ENCODE assay signal across 19 cellular contexts in genomic region chr12:26689281-26689841, GRCh38.
DNase-seq lines count a peak whose midpoint lies in the region; ATAC-seq and TF ChIP-seq lines count a peak whose summit lies in the region.
"Had no signal": no experiment of that assay in that cellular context is flagged by ENCODE, and none has a peak within 500 bp of the region (broad histone marks: within the 10 kb centered on the region; RNA-seq: fewer than 3 reads in every experiment).

No MANE protein-coding gene starts in this region.

- H3K36me3 Mint-ChIP-seq in endothelial cell (ENCODE audit: low read depth, unreplicated experiment) = peaks cover 14% of the 10 kb centered on the region

- H3K27ac ChIP-seq in Panc1 (ENCODE audit: low read length) (peak overlapping the region; percentile 96), right lobe of liver (no peak overlapping the region), SK-N-SH (ENCODE audit: low read depth in 2 of 2, low read length in 1 of 2) (no peak overlapping the region)
- H3K27ac ChIP-seq: 22Rv1, C4-2B had no signal

- no peaks in the 10 kb centered on the region for H3K9me3 Mint-ChIP-seq in endothelial cell (ENCODE audit: unreplicated experiment)

- in situ Hi-C loops in Panc1 (cut with HindIII; ENCODE audit: low pct_unique_long_range_greater_than_20kb, low sequenced_read_pairs) = no loop called here

- DNase-seq in DMS53 (lab: John Stamatoyannopoulos, UW) (peak; percentile 40), DMS53 treated with DMSO at 0.1 percent for 48 hours (lab: John Stamatoyannopoulos, UW; ENCODE audit: unreplicated experiment) (no peak), Panc1 (ENCODE audit: low read depth, low spot score) (no peak), endothelial cell (ENCODE audit: low spot score) (no peak), right lobe of liver (no peak), T1000 (lab: John Stamatoyannopoulos, UW) (no peak), SK-N-SH (no peak)
- DNase-seq: AML-193, DMS79 treated with DMSO at 0.1 percent for 48 hours, NCI-H1092 treated with DMSO at 0.1 percent for 48 hours, NCI-H2081, NCI-H2227 treated with DMSO at 0.1 percent for 48 hours, NCI-H510A treated with DMSO at 0.1 percent for 48 hours, NCI-H774, PC-3 had no signal

- intact Hi-C loops in Panc1 (cut with micrococcal nuclease; ENCODE audit: unreplicated experiment) = no loop called here
- intact Hi-C loops in right lobe of liver (cut with DNase I) = no loop called here

- no peak overlapping the region for H3K9ac ChIP-seq in SK-N-SH

- H3K4me1 ChIP-seq in Panc1 (ENCODE audit: control insufficient read depth, insufficient read depth, low read length) = peaks cover 43% of the 10 kb centered on the region
- peaks cover 0 to 3% (median 0%) of the 10 kb centered on the region in 4 donors for H3K4me1 ChIP-seq in right lobe of liver
- H3K4me1 ChIP-seq in SK-N-SH (ENCODE audit: control insufficient read depth in 1 of 2, insufficient read depth in 2 of 2, low read depth in 1 of 2, low read length in 1 of 2) = peaks cover 2 to 20% of the 10 kb centered on the region in 2 experiments; a peak in 2 of 4 replicates

- H2AFZ ChIP-seq in SK-N-SH (ENCODE audit: low read depth) = no peak overlapping the region

- TF ChIP-seq POLR2A in right lobe of liver (IDR thresholded peaks at IDR 0.05) = no peak

- no TSS peak for BruUV-seq in Panc1 (replicated peaks; lab: Mats Ljungman, UMichigan)

- H3K4me3 ChIP-seq in Panc1 (ENCODE audit: low read depth in 2 of 2, low read length in 2 of 2) (no peak overlapping the region), right lobe of liver (no peak overlapping the region), SK-N-SH (ENCODE audit: low read depth in 2 of 2, low read length in 1 of 2) (no peak overlapping the region)

- H3K36me3 ChIP-seq in Panc1 (ENCODE audit: control insufficient read depth, insufficient read depth, low read length) = 0 out of 2 replicates have a peak, but pooled peaks cover 2% of the 10 kb centered on the region
- H3K36me3 ChIP-seq in right lobe of liver = peaks cover 0 to 38% (median 14%) of the 10 kb centered on the region in 4 donors
- peaks cover 4 to 6% of the 10 kb centered on the region in 2 experiments for H3K36me3 ChIP-seq in SK-N-SH (replicated peaks in 1 of 2; ENCODE audit: control insufficient read depth in 1 of 2, insufficient read depth in 2 of 2, low read length in 1 of 2)

- H3K9me2 ChIP-seq in SK-N-SH = no peaks in the 10 kb centered on the region

- POLR2A ChIA-PET in Panc1 (lab: Charles Lee) = interaction anchor here (0.6 kb wide), 1 partner anchor 417 kb away, joined by 3 read pairs; no protein-coding TSS in a partner anchor
- POLR2A ChIA-PET in SK-N-SH (lab: Yijun Ruan, JAX) = no interaction called here

- H3K4me1 Mint-ChIP-seq in endothelial cell (ENCODE audit: unreplicated experiment) = peaks cover 26% of the 10 kb centered on the region

- H3K79me2 ChIP-seq in SK-N-SH (ENCODE audit: insufficient read depth) = no peaks in the 10 kb centered on the region

- TF ChIP-seq EP300 in SK-N-SH (IDR thresholded peaks at IDR 0.05; ENCODE audit: borderline replicate concordance in 1 of 2, low read depth in 1 of 2, low read length in 1 of 2) = no peak

- H3K4me3 Mint-ChIP-seq in endothelial cell (ENCODE audit: unreplicated experiment) = no peak overlapping the region

- H3K4me2 ChIP-seq in SK-N-SH = no peak overlapping the region

- TF ChIP-seq CTCF in Panc1 (IDR thresholded peaks at IDR 0.05) (no peak), endothelial cell (IDR thresholded peaks at IDR 0.05; ENCODE audit: unreplicated experiment) (no peak), right lobe of liver (IDR thresholded peaks at IDR 0.05) (no peak), SK-N-SH (IDR thresholded peaks at IDR 0.05) (no peak)

- WGBS in right lobe of liver (ENCODE audit: insufficient coverage, low coverage, low lambda C conversion rate, missing lambda C conversion rate) = 40% methylated on average over 6 of the region's 6 CpGs
- 96% methylated on average over 6 of the region's 6 CpGs for WGBS in SK-N-SH (ENCODE audit: low lambda C conversion rate)

- H3K9me3 ChIP-seq in Panc1 (ENCODE audit: control insufficient read depth, insufficient read depth, low read depth, low read length) (peaks cover 2% of the 10 kb centered on the region; the same call in 1 of the 2 replicates), right lobe of liver (no peaks in the 10 kb centered on the region), SK-N-SH (0 out of 2 replicates have a peak, but pooled peaks cover under 1% of the 10 kb centered on the region)

- no peak for TF ChIP-seq RAD21 in SK-N-SH (IDR thresholded peaks at IDR 0.05; ENCODE audit: low read length)

- no peak for ATAC-seq in Panc1
- ATAC-seq in right lobe of liver = peak in 3 of 4 donors; percentile 36 to 42 (median 37)
- no peak for ATAC-seq in GM21528 (IDR thresholded peaks at IDR 0.05; ENCODE audit: low FRiP score, unreplicated experiment)
- ATAC-seq: HCT116, PC-3 had no signal

- no peaks in the 10 kb centered on the region for H3K27me3 ChIP-seq in Panc1 (ENCODE audit: control insufficient read depth, insufficient read depth, low read length)
- H3K27me3 ChIP-seq in right lobe of liver = no peaks in the 10 kb centered on the region
- no peaks in the 10 kb centered on the region for H3K27me3 ChIP-seq in SK-N-SH (ENCODE audit: insufficient read depth)

- CTCF ChIA-PET in Panc1 (lab: Charles Lee) (no interaction called here), SK-N-SH (lab: Yijun Ruan, JAX) (interaction anchor here (1.5 kb wide), 1 partner anchor 37 kb away, joined by 3 read pairs; no protein-coding TSS in a partner anchor)

- H4K20me1 ChIP-seq in SK-N-SH (ENCODE audit: insufficient read depth) = no peaks in the 10 kb centered on the region

- H3F3A ChIP-seq in SK-N-SH (replicated peaks; ENCODE audit: insufficient read depth) = peaks cover 14% of the 10 kb centered on the region

- no peaks in the 10 kb centered on the region for H3K27me3 Mint-ChIP-seq in endothelial cell (ENCODE audit: unreplicated experiment)

- H3K27ac Mint-ChIP-seq in endothelial cell (ENCODE audit: unreplicated experiment) = peak overlapping the region; percentile 0

TF ChIP-seq in SK-N-SH, 30 proteins besides CTCF, POLR2A, EP300 and RAD21:
- TF ChIP-seq FOXM1 (IDR thresholded peaks at IDR 0.05; ENCODE audit: low read depth) = no peak

Comparison
In these comparisons a context has a peak if more than half of its experiments do, and no peak if none do; other contexts are left out.
1. ATAC-seq: peak in right lobe of liver (3 of 4); none in Panc1 (single experiment) and GM21528 (single experiment).